29 cellular contexts compared by ENCODE assay signal in the genomic region with DNA sequence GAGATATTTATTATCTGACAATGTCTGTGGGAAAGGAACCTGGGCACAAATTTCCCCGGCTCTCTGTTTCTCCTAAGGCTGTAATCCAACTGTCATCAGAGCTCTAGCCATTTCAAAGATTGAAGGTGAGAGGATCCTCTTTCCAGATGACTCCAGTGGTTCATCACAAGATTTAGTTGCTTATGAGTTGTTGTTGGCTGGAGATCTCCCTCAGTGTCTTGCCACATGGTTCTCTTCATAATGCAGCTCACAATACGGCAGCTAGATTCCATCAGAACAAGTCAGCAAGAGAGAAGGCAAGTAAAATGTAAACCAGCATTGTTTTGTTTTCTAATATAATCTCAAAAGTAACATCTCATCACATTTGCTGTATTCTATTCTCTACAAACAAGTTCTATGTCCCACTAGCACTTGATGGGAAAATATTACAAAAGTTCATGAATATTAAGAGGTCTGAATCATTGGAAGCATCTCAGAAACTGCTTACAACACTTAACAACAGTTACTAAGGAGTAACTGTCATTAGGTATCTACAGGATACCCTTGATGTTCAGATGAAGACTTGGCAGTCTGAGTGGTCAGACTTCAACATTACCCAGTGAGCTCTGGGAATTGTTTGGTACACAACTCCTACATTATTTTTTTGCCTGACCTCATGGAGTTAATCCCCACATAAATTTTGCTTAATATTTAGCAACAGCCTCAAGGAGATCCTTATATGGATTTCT.
DNase-seq lines count a peak whose midpoint lies in the region; TF ChIP-seq lines count a peak whose summit lies in the region.
"Had no signal": no experiment of that assay in that cellular context is flagged by ENCODE, and none has a peak within 500 bp of the region (broad histone marks: within the 10 kb centered on the region; RNA-seq: fewer than 3 reads in every experiment).

No MANE protein-coding gene starts in this region.

- H3K4me3 ChIP-seq in coronary artery (no peak overlapping the region), sigmoid colon (no peak overlapping the region), suprapubic skin (no peak overlapping the region)
- H3K4me3 ChIP-seq: GM23338, lower lobe of right lung, prostate gland, tibial nerve had no signal

- TF ChIP-seq CTCF in VCaP (conservative IDR thresholded peaks at IDR 0.05) (no peak), coronary artery (IDR thresholded peaks at IDR 0.05) (no peak), mesothelial cell of epicardium (IDR thresholded peaks at IDR 0.05; ENCODE audit: unreplicated experiment) (no peak), sigmoid colon (IDR thresholded peaks at IDR 0.05) (no peak), chondrocyte (IDR thresholded peaks at IDR 0.05) (no peak), suprapubic skin (IDR thresholded peaks at IDR 0.05) (no peak)

- no peaks in the 10 kb centered on the region for H3K27me3 ChIP-seq in sigmoid colon
- H3K27me3 ChIP-seq in suprapubic skin, result no peaks in the 10 kb centered on the region
- H3K27me3 ChIP-seq: BE2C, brain microvascular endothelial cell, tibial nerve had no signal

- H3K27ac ChIP-seq in VCaP, result peak overlapping the region; percentile 67
- peak overlapping the region; percentile 19 to 67 for H3K27ac ChIP-seq in coronary artery
- H3K27ac ChIP-seq in sigmoid colon, result peak overlapping the region in 3 of 4 donors; percentile 21 to 71 (median 63)
- H3K27ac ChIP-seq in suprapubic skin, result no peak overlapping the region
- H3K27ac ChIP-seq: brain microvascular endothelial cell, lower lobe of right lung, prostate gland, tibial nerve had no signal

- H3K36me3 Mint-ChIP-seq in mesothelial cell of epicardium (peaks cover 11% of the 10 kb centered on the region), chondrocyte (ENCODE audit: low read depth) (no peaks in the 10 kb centered on the region)
- H3K36me3 Mint-ChIP-seq in activated naive CD8-positive, alpha-beta T cell treated with anti-CD3 and anti-CD28 coated beads for 36 hours, result no peaks in the 10 kb centered on the region
- H3K36me3 Mint-ChIP-seq: CD8-positive, alpha-beta memory T cell had no signal

- no peak overlapping the region for H3K4me3 Mint-ChIP-seq in mesothelial cell of epicardium
- no peak overlapping the region for H3K4me3 Mint-ChIP-seq in chondrocyte (ENCODE audit: unreplicated experiment)
- H3K4me3 Mint-ChIP-seq in activated naive CD8-positive, alpha-beta T cell treated with anti-CD3 and anti-CD28 coated beads for 36 hours, result no peak overlapping the region
- H3K4me3 Mint-ChIP-seq: activated naive CD8-positive, alpha-beta T cell treated with anti-CD3 and anti-CD28 coated beads, Interleukin-2, amount 50 U/mL, for 24 hours; activated T-cell treated with anti-CD3 and anti-CD28 coated beads, Interleukin-2, amount 50 U/mL, for 24 hours; CD8-positive, alpha-beta memory T cell; GM23338; HFFc6; stimulated activated naive CD8-positive, alpha-beta T cell treated with anti-CD3 and anti-CD28 coated beads, Interleukin-15, amount 100 ng/mL, for 72 hours; T-helper 1 cell treated with Interleukin-12 subunit alpha and Interleukin-12 subunit beta and Interleukin-4 antibody, amounts not matched to agents 30 μg/mL and 1 μg/mL, for 36 hours had no signal

- H3K4me1 ChIP-seq in sigmoid colon, result peaks cover 0 to 36% (median 35%) of the 10 kb centered on the region in 4 donors
- no peaks in the 10 kb centered on the region for H3K4me1 ChIP-seq in suprapubic skin
- H3K4me1 ChIP-seq: lower lobe of right lung, prostate gland, tibial nerve had no signal

- peaks cover 33% of the 10 kb centered on the region for H3K9me3 Mint-ChIP-seq in mesothelial cell of epicardium
- peaks cover 18% of the 10 kb centered on the region for H3K9me3 Mint-ChIP-seq in chondrocyte (ENCODE audit: low read depth)
- no peaks in the 10 kb centered on the region for H3K9me3 Mint-ChIP-seq in activated naive CD8-positive, alpha-beta T cell treated with anti-CD3 and anti-CD28 coated beads for 36 hours
- H3K9me3 Mint-ChIP-seq: GM23338; T-helper 1 cell treated with Interleukin-12 subunit alpha and Interleukin-12 subunit beta and Interleukin-4 antibody, amounts not matched to agents 30 μg/mL and 1 μg/mL, for 36 hours had no signal

- H3K36me3 ChIP-seq in sigmoid colon, result no peaks in the 10 kb centered on the region
- no peaks in the 10 kb centered on the region for H3K36me3 ChIP-seq in suprapubic skin
- H3K36me3 ChIP-seq: BE2C, brain microvascular endothelial cell, lower lobe of right lung, prostate gland, tibial nerve had no signal

- intact Hi-C loops in sigmoid colon (cut with DNase I), result no loop called here

- WGBS in sigmoid colon, 2 donors, result 62 to 71% methylated on average over 2 of the region's 2 CpGs
- WGBS in suprapubic skin, result 37% methylated on average over 2 of the region's 2 CpGs

- DNase-seq in coronary artery (ENCODE audit: low spot score), result no peak
- no peak for DNase-seq in mesothelial cell of epicardium (ENCODE audit: low spot score in 2 of 2, unreplicated experiment in 2 of 2)
- no peak for DNase-seq in sigmoid colon
- DNase-seq in chondrocyte (ENCODE audit: low spot score), result no peak
- DNase-seq in stimulated activated CD4-positive, alpha-beta T cell treated with anti-CD3 and anti-CD28 coated beads, Interleukin-2, amount 100 ng/mL, for 48 hours, result no peak
- DNase-seq in suprapubic skin (ENCODE audit: low spot score in 2 of 2), result no peak
- no peak for DNase-seq in activated naive CD8-positive, alpha-beta T cell treated with anti-CD3 and anti-CD28 coated beads for 36 hours
- DNase-seq: ACHN; activated CD4-positive, alpha-beta T cell treated with anti-CD3 and anti-CD28 coated beads for 4 hours; activated gamma-delta T cell treated with Interleukin-2 at 50 U/mL for 16 hours; activated naive CD8-positive, alpha-beta T cell treated with anti-CD3 and anti-CD28 coated beads, Interleukin-2, amount 50 U/mL, for 24 hours; activated T-cell treated with anti-CD3 and anti-CD28 coated beads, Interleukin-2, amount 50 U/mL, for 24 hours; brain microvascular endothelial cell; CD8-positive, alpha-beta memory T cell; cortex of kidney; DMS153; HFFc6; KG1; kidney; lower lobe of right lung; NCI-H1436; NCI-H774; stimulated activated naive CD8-positive, alpha-beta T cell treated with anti-CD3 and anti-CD28 coated beads, Interleukin-15, amount 100 ng/mL, for 72 hours had no signal

- no peaks in the 10 kb centered on the region for H3K9me3 ChIP-seq in sigmoid colon
- no peaks in the 10 kb centered on the region for H3K9me3 ChIP-seq in suprapubic skin
- H3K9me3 ChIP-seq: BE2C, lower lobe of right lung, prostate gland had no signal

- no peaks in the 10 kb centered on the region for H3K27me3 Mint-ChIP-seq in mesothelial cell of epicardium (ENCODE audit: low read depth)
- no peaks in the 10 kb centered on the region for H3K27me3 Mint-ChIP-seq in chondrocyte (ENCODE audit: low read depth)
- no peaks in the 10 kb centered on the region for H3K27me3 Mint-ChIP-seq in activated naive CD8-positive, alpha-beta T cell treated with anti-CD3 and anti-CD28 coated beads for 36 hours
- H3K27me3 Mint-ChIP-seq: activated naive CD8-positive, alpha-beta T cell treated with anti-CD3 and anti-CD28 coated beads, Interleukin-2, amount 50 U/mL, for 24 hours; activated T-cell treated with anti-CD3 and anti-CD28 coated beads, Interleukin-2, amount 50 U/mL, for 24 hours; CD8-positive, alpha-beta memory T cell; stimulated activated naive CD8-positive, alpha-beta T cell treated with anti-CD3 and anti-CD28 coated beads, Interleukin-15, amount 100 ng/mL, for 72 hours had no signal

- TF ChIP-seq POLR2A in sigmoid colon (IDR thresholded peaks at IDR 0.05) (no peak), suprapubic skin (IDR thresholded peaks at IDR 0.05) (no peak)

- H3K27ac Mint-ChIP-seq in mesothelial cell of epicardium, result peak overlapping the region; percentile 82
- no peak overlapping the region for H3K27ac Mint-ChIP-seq in chondrocyte (ENCODE audit: unreplicated experiment)
- no peak overlapping the region for H3K27ac Mint-ChIP-seq in activated naive CD8-positive, alpha-beta T cell treated with anti-CD3 and anti-CD28 coated beads for 36 hours
- H3K27ac Mint-ChIP-seq: activated naive CD8-positive, alpha-beta T cell treated with anti-CD3 and anti-CD28 coated beads, Interleukin-2, amount 50 U/mL, for 24 hours; activated T-cell treated with anti-CD3 and anti-CD28 coated beads, Interleukin-2, amount 50 U/mL, for 24 hours; CD8-positive, alpha-beta memory T cell; GM23338; HFFc6; stimulated activated naive CD8-positive, alpha-beta T cell treated with anti-CD3 and anti-CD28 coated beads, Interleukin-15, amount 100 ng/mL, for 72 hours; T-helper 1 cell treated with Interleukin-12 subunit alpha and Interleukin-12 subunit beta and Interleukin-4 antibody, amounts not matched to agents 30 μg/mL and 1 μg/mL, for 36 hours had no signal

- peaks cover 28% of the 10 kb centered on the region for H3K4me1 Mint-ChIP-seq in mesothelial cell of epicardium
- peaks cover 5% of the 10 kb centered on the region for H3K4me1 Mint-ChIP-seq in chondrocyte (ENCODE audit: low read depth)
- H3K4me1 Mint-ChIP-seq in activated naive CD8-positive, alpha-beta T cell treated with anti-CD3 and anti-CD28 coated beads for 36 hours, result no peaks in the 10 kb centered on the region
- H3K4me1 Mint-ChIP-seq: activated naive CD8-positive, alpha-beta T cell treated with anti-CD3 and anti-CD28 coated beads, Interleukin-2, amount 50 U/mL, for 24 hours; CD8-positive, alpha-beta memory T cell; GM23338; stimulated activated naive CD8-positive, alpha-beta T cell treated with anti-CD3 and anti-CD28 coated beads, Interleukin-15, amount 100 ng/mL, for 72 hours had no signal

- no peak for TF ChIP-seq EP300 in sigmoid colon (IDR thresholded peaks at IDR 0.05)
- no peak for TF ChIP-seq EP300 in suprapubic skin (IDR thresholded peaks at IDR 0.05)
